In the genomic region with DNA sequence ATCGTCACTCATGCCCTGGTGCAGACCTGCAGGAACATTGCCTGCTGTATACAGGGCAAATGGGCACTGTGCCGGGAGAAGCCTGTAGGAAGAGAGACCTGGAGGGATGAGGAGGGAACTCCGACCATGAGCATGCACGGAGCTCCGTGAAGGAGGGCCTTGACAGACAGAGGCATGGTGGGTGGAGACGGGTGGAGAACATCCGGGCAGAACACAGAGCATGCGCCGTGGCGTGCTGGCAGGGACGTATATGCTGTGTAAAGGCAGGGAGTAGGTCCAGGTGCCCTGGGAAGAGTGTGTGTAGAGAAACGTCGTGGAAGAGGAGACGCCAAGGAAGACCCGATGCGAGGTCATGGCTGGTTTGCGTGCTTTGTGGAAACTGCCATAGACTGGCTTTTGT, we compare ENCODE assay signal across 19 cellular contexts.
DNase-seq lines count a peak whose midpoint lies in the region; ATAC-seq, FAIRE-seq and TF ChIP-seq lines count a peak whose summit lies in the region.
"Had no signal": no experiment of that assay in that cellular context is flagged by ENCODE, and none has a peak within 500 bp of the region (broad histone marks: within the 10 kb centered on the region; RNA-seq: fewer than 3 reads in every experiment).

No MANE protein-coding gene starts in this region.

- H3K4me1 Mint-ChIP-seq in stimulated activated naive CD8-positive, alpha-beta T cell treated with anti-CD3 and anti-CD28 coated beads, Interleukin-15, Interleukin-2, amounts not matched to agents 100 ng/mL and 50 ng/mL, for 24 hours (ENCODE audit: low read depth) = no peaks in the 10 kb centered on the region
- no peaks in the 10 kb centered on the region for H3K4me1 Mint-ChIP-seq in stimulated activated naive CD8-positive, alpha-beta T cell treated with anti-CD3 and anti-CD28 coated beads, Interleukin-15, amount 100 ng/mL, for 72 hours
- no peaks in the 10 kb centered on the region for H3K4me1 Mint-ChIP-seq in progenitor cell of endocrine pancreas (ENCODE audit: low read depth)

- TF ChIP-seq POLR2A in K562 (conservative IDR thresholded peaks at IDR 0.05) (no peak), upper lobe of left lung (IDR thresholded peaks at IDR 0.05) (no peak)

- H3K9me1 ChIP-seq in K562 (ENCODE audit: control insufficient read depth, insufficient read depth, low read length) = no peaks in the 10 kb centered on the region

- POLR2A ChIA-PET in K562 (lab: Yijun Ruan, JAX) = no interaction called here

- H3K36me3 Mint-ChIP-seq in stimulated activated naive CD8-positive, alpha-beta T cell treated with anti-CD3 and anti-CD28 coated beads, Interleukin-15, Interleukin-2, amounts not matched to agents 100 ng/mL and 50 ng/mL, for 24 hours (ENCODE audit: low read depth) = peaks cover 21% of the 10 kb centered on the region
- peaks cover 17% of the 10 kb centered on the region for H3K36me3 Mint-ChIP-seq in progenitor cell of endocrine pancreas (ENCODE audit: insufficient read depth)

- no peak overlapping the region for H3K4me3 ChIP-seq in K562
- H3K4me3 ChIP-seq in upper lobe of left lung = no peak overlapping the region

- TF ChIP-seq CTCF in K562 (IDR thresholded peaks at IDR 0.05 in 2 of 3, conservative IDR thresholded peaks at IDR 0.05 in 1 of 3; ENCODE audit: insufficient read depth in 2 of 3, low read depth in 1 of 3, low read length in 3 of 3) (no peak), progenitor cell of endocrine pancreas (IDR thresholded peaks at IDR 0.05; ENCODE audit: unreplicated experiment) (no peak), upper lobe of left lung (IDR thresholded peaks at IDR 0.05) (no peak)

- no peaks in the 10 kb centered on the region for H3K27me3 Mint-ChIP-seq in stimulated activated naive CD8-positive, alpha-beta T cell treated with anti-CD3 and anti-CD28 coated beads, Interleukin-15, Interleukin-2, amounts not matched to agents 100 ng/mL and 50 ng/mL, for 24 hours
- no peaks in the 10 kb centered on the region for H3K27me3 Mint-ChIP-seq in stimulated activated naive CD8-positive, alpha-beta T cell treated with anti-CD3 and anti-CD28 coated beads, Interleukin-15, amount 100 ng/mL, for 72 hours
- H3K27me3 Mint-ChIP-seq in progenitor cell of endocrine pancreas = no peaks in the 10 kb centered on the region
- H3K27me3 Mint-ChIP-seq: CD4-positive, alpha-beta memory T cell had no signal

- no peak for TF ChIP-seq EP300 in K562 (IDR thresholded peaks at IDR 0.05; ENCODE audit: low read length)
- TF ChIP-seq EP300 in upper lobe of left lung (IDR thresholded peaks at IDR 0.05) = no peak

- in situ Hi-C loops in K562 (cut with MboI) = no loop called here

- H4K20me1 ChIP-seq in K562 (replicated peaks; ENCODE audit: control insufficient read depth, insufficient read depth, low read length) = no peaks in the 10 kb centered on the region

- H3K27ac Mint-ChIP-seq in stimulated activated naive CD8-positive, alpha-beta T cell treated with anti-CD3 and anti-CD28 coated beads, Interleukin-15, Interleukin-2, amounts not matched to agents 100 ng/mL and 50 ng/mL, for 24 hours = peak overlapping the region; percentile 13
- peak overlapping the region in 1 of 2 donors; percentile 7 for H3K27ac Mint-ChIP-seq in stimulated activated naive CD8-positive, alpha-beta T cell treated with anti-CD3 and anti-CD28 coated beads, Interleukin-15, amount 100 ng/mL, for 72 hours
- H3K27ac Mint-ChIP-seq in progenitor cell of endocrine pancreas = peak overlapping the region; percentile 85

- no peak overlapping the region for H3K4me2 ChIP-seq in K562 (ENCODE audit: insufficient read depth, low read length)

- H3K9me3 ChIP-seq in K562 (replicated peaks; ENCODE audit: control insufficient read depth, insufficient read depth, low read depth, low read length) (no peaks in the 10 kb centered on the region), upper lobe of left lung (no peaks in the 10 kb centered on the region)

- H3K79me2 ChIP-seq in K562 (ENCODE audit: control insufficient read depth, insufficient read depth, low read length) = no peaks in the 10 kb centered on the region

- no peak for TF ChIP-seq RAD21 in K562 (CRISPR knock-in tag; conservative IDR thresholded peaks at IDR 0.05 in 1 of 2, IDR thresholded peaks at IDR 0.05 in 1 of 2)

- H3K27ac ChIP-seq in K562 (ENCODE audit: extremely low read depth, low read depth, low read length) (no peak overlapping the region), upper lobe of left lung (no peak overlapping the region)

- 98% methylated on average over 11 of the region's 17 CpGs for WGBS in K562 (ENCODE audit: insufficient coverage, low coverage, missing lambda C conversion rate)
- 96 to 98% methylated on average over 17 of the region's 17 CpGs for WGBS in upper lobe of left lung, 2 donors

- no peak overlapping the region for H3K4me3 Mint-ChIP-seq in stimulated activated naive CD8-positive, alpha-beta T cell treated with anti-CD3 and anti-CD28 coated beads, Interleukin-15, Interleukin-2, amounts not matched to agents 100 ng/mL and 50 ng/mL, for 24 hours
- no peak overlapping the region for H3K4me3 Mint-ChIP-seq in stimulated activated naive CD8-positive, alpha-beta T cell treated with anti-CD3 and anti-CD28 coated beads, Interleukin-15, amount 100 ng/mL, for 72 hours
- no peak overlapping the region for H3K4me3 Mint-ChIP-seq in progenitor cell of endocrine pancreas (ENCODE audit: low read depth)
- H3K4me3 Mint-ChIP-seq: CD4-positive, alpha-beta memory T cell had no signal

- intact Hi-C loops in K562 (cut with micrococcal nuclease) = no loop called here

- H2AFZ ChIP-seq in K562 (ENCODE audit: low read depth, low read length) = no peak overlapping the region

- FAIRE-seq in K562 (lab: Jason Lieb, UNC) = no peak
- FAIRE-seq: G401.6, GM12892, GM19239, H1 had no signal

- H3K9ac ChIP-seq in K562 (ENCODE audit: insufficient read depth in 1 of 2, low read depth in 2 of 2, low read length in 2 of 2) = no peak overlapping the region

- H3K27me3 ChIP-seq in K562 (ENCODE audit: control insufficient read depth in 2 of 2, insufficient read depth in 2 of 2, low read length in 2 of 2) (no peaks in the 10 kb centered on the region), upper lobe of left lung (no peaks in the 10 kb centered on the region)

- H3K4me1 ChIP-seq in K562 (replicated peaks in 1 of 2; ENCODE audit: control insufficient read depth in 2 of 2, insufficient read depth in 2 of 2, low read length in 2 of 2) (no peaks in the 10 kb centered on the region), upper lobe of left lung (no peaks in the 10 kb centered on the region)

- no peak for DNase-seq in stimulated activated naive CD8-positive, alpha-beta T cell treated with anti-CD3 and anti-CD28 coated beads, Interleukin-15, amount 100 ng/mL, for 72 hours
- DNase-seq in K562 (ENCODE audit: extremely low read depth in 1 of 4, low spot score in 3 of 4) = no peak
- no peak for DNase-seq in progenitor cell of endocrine pancreas (ENCODE audit: low spot score, unreplicated experiment)
- peak in 1 of 2 donors; percentile 38 for DNase-seq in upper lobe of left lung
- no peak for DNase-seq in activated CD8-positive, alpha-beta memory T cell treated with anti-CD3 and anti-CD28 coated beads, Interleukin-2, amount 50 U/mL, for 48 hours
- DNase-seq in nucleus accumbens (lab: John Stamatoyannopoulos, UW) = no peak
- DNase-seq: C1 segment of cervical spinal cord; CD4-positive, alpha-beta memory T cell; COR-L47; DMS153; DND-41; H7 had no signal

- no peaks in the 10 kb centered on the region for H3K9me3 Mint-ChIP-seq in stimulated activated naive CD8-positive, alpha-beta T cell treated with anti-CD3 and anti-CD28 coated beads, Interleukin-15, Interleukin-2, amounts not matched to agents 100 ng/mL and 50 ng/mL, for 24 hours
- H3K9me3 Mint-ChIP-seq in stimulated activated naive CD8-positive, alpha-beta T cell treated with anti-CD3 and anti-CD28 coated beads, Interleukin-15, amount 100 ng/mL, for 72 hours = no peaks in the 10 kb centered on the region
- peaks cover 7% of the 10 kb centered on the region for H3K9me3 Mint-ChIP-seq in progenitor cell of endocrine pancreas (ENCODE audit: low read depth)
- H3K9me3 Mint-ChIP-seq: CD4-positive, alpha-beta memory T cell had no signal

- no peak for ATAC-seq in stimulated activated naive CD8-positive, alpha-beta T cell treated with anti-CD3 and anti-CD28 coated beads, Interleukin-15, amount 100 ng/mL, for 72 hours
- no peak; the same call in 2 of the 3 replicates for ATAC-seq in K562
- ATAC-seq in upper lobe of left lung (ENCODE audit: low FRiP score in 2 of 2) = peak; percentile 14 to 58
- ATAC-seq in GM18873 (IDR thresholded peaks at IDR 0.05; ENCODE audit: low FRiP score, unreplicated experiment) = no peak
- ATAC-seq: HCT116 had no signal

- CTCF ChIA-PET in K562 (lab: Yijun Ruan, JAX; ENCODE audit: low intra/inter-chr PET ratio) = no interaction called here

- BruUV-seq in K562 (replicated peaks; lab: Mats Ljungman, UMichigan) = no TSS peak

- H3K36me3 ChIP-seq in K562 (ENCODE audit: control insufficient read depth, insufficient read depth, low read length) = peaks cover 24% of the 10 kb centered on the region; the same call in 2 of the 3 replicates
- H3K36me3 ChIP-seq in upper lobe of left lung = no peaks in the 10 kb centered on the region

TF ChIP-seq in K562, 482 proteins besides CTCF, POLR2A, EP300 and RAD21:
- TF ChIP-seq HNRNPLL (IDR thresholded peaks at IDR 0.05; ENCODE audit: low read depth, low read length, poor library complexity, severe bottlenecking) = no peak
- TF ChIP-seq IRF1 (CRISPR knock-in tag; IDR thresholded peaks at IDR 0.05; ENCODE audit: borderline replicate concordance) = no peak
- peak; percentile 26 for TF ChIP-seq POLR2B (IDR thresholded peaks at IDR 0.05; ENCODE audit: low read depth, partially characterized antibody)
- no peak for TF ChIP-seq ZNF77 (CRISPR knock-in tag; IDR thresholded peaks at IDR 0.05)
- 0 out of 2 replicates have a peak, but pooled peaks have one; percentile 23 for TF ChIP-seq POLR2G (IDR thresholded peaks at IDR 0.05; ENCODE audit: low read depth, low read length)
- peak; percentile 30 for TF ChIP-seq RBM22 (IDR thresholded peaks at IDR 0.05; ENCODE audit: low read depth, low read length, poor library complexity, severe bottlenecking)
TF ChIP-seq in K562: peak in this region for 3.

Comparison
In these comparisons a context has a peak if more than half of its experiments do, and no peak if none do; other contexts are left out.
1. ATAC-seq: peak in upper lobe of left lung (2 of 2); none in stimulated activated naive CD8-positive, alpha-beta T cell treated with anti-CD3 and anti-CD28 coated beads, Interleukin-15, amount 100 ng/mL, for 72 hours (single experiment), K562 (single experiment) and GM18873 (single experiment).